ENCODE assay signal across 21 cellular contexts in genomic region chr20:35299780-35300179, GRCh38. TPM values are rescaled to one million over a fixed set of nuclear protein-coding genes. Genes with fewer than 3 reads are reported as not detected.
DNase-seq lines count a peak whose midpoint lies in the region; ATAC-seq, FAIRE-seq and TF ChIP-seq lines count a peak whose summit lies in the region.
"Had no signal": no experiment of that assay in that cellular context is flagged by ENCODE, and none has a peak within 500 bp of the region (broad histone marks: within the 10 kb centered on the region; RNA-seq: fewer than 3 reads in every experiment).

No MANE protein-coding gene starts in this region.

- no peaks in the 10 kb centered on the region for H3K27me3 Mint-ChIP-seq in CD4-positive, CD25-positive, alpha-beta regulatory T cell
- peaks cover 14% of the 10 kb centered on the region for H3K27me3 Mint-ChIP-seq in central memory CD8-positive, alpha-beta T cell
- H3K27me3 Mint-ChIP-seq in naive thymus-derived CD4-positive, alpha-beta T cell: peaks cover 0 to 8% (median 0%) of the 10 kb centered on the region in 5 donors

- H3K18ac ChIP-seq in IMR-90 (ENCODE audit: low read depth, low read length): no peak overlapping the region

- H2BK15ac ChIP-seq in IMR-90 (ENCODE audit: low read depth, low read length): no peak overlapping the region

- intact Hi-C loops in IMR-90 (cut with micrococcal nuclease): loop anchor here (5.0 kb wide), 1 partner anchor 73 kb away; no protein-coding TSS in a partner anchor
- intact Hi-C loops in naive thymus-derived CD4-positive, alpha-beta T cell (cut with micrococcal nuclease): no loop called here
- intact Hi-C loops in kidney (cut with DNase I): loop anchor here (5.0 kb wide), 1 partner anchor 143 kb away; no protein-coding TSS in a partner anchor

- CTCF ChIA-PET in IMR-90 (lab: Yijun Ruan, JAX): no interaction called here
- CTCF ChIA-PET in naive thymus-derived CD4-positive, alpha-beta T cell (lab: Charles Lee): interaction anchor here (1.0 kb wide), 1 partner anchor 10 kb away, joined by 5 read pairs; no protein-coding TSS in a partner anchor

- no peak overlapping the region for H3K56ac ChIP-seq in IMR-90 (ENCODE audit: extremely low read depth, insufficient read depth, low read length)

- H2AFZ ChIP-seq in IMR-90 (replicated peaks; ENCODE audit: low read length, poor library complexity): no peak overlapping the region

- H3K4me3 Mint-ChIP-seq in CD4-positive, CD25-positive, alpha-beta regulatory T cell: no peak overlapping the region
- no peak overlapping the region for H3K4me3 Mint-ChIP-seq in central memory CD8-positive, alpha-beta T cell
- H3K4me3 Mint-ChIP-seq in naive thymus-derived CD4-positive, alpha-beta T cell: no peak overlapping the region
- H3K4me3 Mint-ChIP-seq: CD8-positive, alpha-beta memory T cell; H9 had no signal

- H3K23ac ChIP-seq in IMR-90 (ENCODE audit: low read depth, low read length): 0 out of 2 replicates have a peak overlapping the region, but pooled peaks have one; percentile 21

- H3K27ac ChIP-seq in CD4-positive, CD25-positive, alpha-beta regulatory T cell (ENCODE audit: insufficient read depth, low read length, poor library complexity, severe bottlenecking): no peak overlapping the region
- H3K27ac ChIP-seq in IMR-90 (ENCODE audit: insufficient read depth, low read length): no peak overlapping the region
- H3K27ac ChIP-seq in naive thymus-derived CD4-positive, alpha-beta T cell (ENCODE audit: low read depth, low read length): no peak overlapping the region
- H3K27ac ChIP-seq in kidney (ENCODE audit: low read depth in 2 of 2, low read length in 2 of 2): no peak overlapping the region
- H3K27ac ChIP-seq: BLaER1 treated with 17β-estradiol and CSF1 and Interleukin-3, amounts not matched to agents 10 nM and 100 nM; Peyer's patch had no signal

- H2BK5ac ChIP-seq in IMR-90 (ENCODE audit: low read depth, low read length, poor library complexity, severe bottlenecking): no peak overlapping the region

- peaks cover 7% of the 10 kb centered on the region for H3K4me1 ChIP-seq in CD4-positive, CD25-positive, alpha-beta regulatory T cell (ENCODE audit: control insufficient read depth, insufficient read depth, low read length, poor library complexity, severe bottlenecking)
- peaks cover 29% of the 10 kb centered on the region for H3K4me1 ChIP-seq in IMR-90 (ENCODE audit: control insufficient read depth, insufficient read depth, low read length)
- H3K4me1 ChIP-seq in naive thymus-derived CD4-positive, alpha-beta T cell (ENCODE audit: control insufficient read depth in 2 of 2, insufficient read depth in 2 of 2, low read length in 2 of 2): no peaks in the 10 kb centered on the region
- peaks cover 0 to 2% of the 10 kb centered on the region in 2 donors for H3K4me1 ChIP-seq in kidney (ENCODE audit: control insufficient read depth in 1 of 2, insufficient read depth in 1 of 2, low read depth in 1 of 2, low read length in 2 of 2)

- peak overlapping the region; percentile 76; the same call in 1 of the 2 replicates for H2AK5ac ChIP-seq in IMR-90 (ENCODE audit: low read depth, low read length)

- dilution Hi-C loops in IMR-90 (cut with HindIII; ENCODE audit: low sequenced_read_pairs, unreplicated experiment): no loop called here

- 83% methylated on average over 2 of the region's 4 CpGs; no CpG with 5 or more reads in 1 of the 2 experiments for WGBS in IMR-90 (ENCODE audit: extremely low coverage in 2 of 2, insufficient read length in 1 of 2), 2 experiments

- no peak overlapping the region for H2BK120ac ChIP-seq in IMR-90 (ENCODE audit: low read depth, low read length)

- no peak for FAIRE-seq in kidney (lab: Jason Lieb, UNC)

- no peaks in the 10 kb centered on the region for H3K36me3 ChIP-seq in CD4-positive, CD25-positive, alpha-beta regulatory T cell (ENCODE audit: control insufficient read depth, insufficient read depth, low read length)
- H3K36me3 ChIP-seq in IMR-90 (ENCODE audit: control insufficient read depth, insufficient read depth, low read length) (no peaks in the 10 kb centered on the region), kidney (ENCODE audit: control insufficient read depth in 1 of 2, insufficient read depth in 2 of 2, low read length in 2 of 2) (peaks cover 0 to 2% of the 10 kb centered on the region in 2 donors)
- H3K36me3 ChIP-seq in naive thymus-derived CD4-positive, alpha-beta T cell (ENCODE audit: control insufficient read depth in 2 of 3, insufficient read depth in 3 of 3, low read length in 3 of 3): no peaks in the 10 kb centered on the region
- H3K36me3 ChIP-seq: Peyer's patch had no signal

- peak overlapping the region; percentile 27; the same call in 1 of the 2 replicates for H3K4ac ChIP-seq in IMR-90 (ENCODE audit: low read depth, low read length)

- peaks cover 4 to 10% (median 7%) of the 10 kb centered on the region in 4 donors for H3K4me1 Mint-ChIP-seq in CD4-positive, CD25-positive, alpha-beta regulatory T cell
- peaks cover 16% of the 10 kb centered on the region for H3K4me1 Mint-ChIP-seq in central memory CD8-positive, alpha-beta T cell
- peaks cover 0 to 13% (median 9%) of the 10 kb centered on the region in 7 donors for H3K4me1 Mint-ChIP-seq in naive thymus-derived CD4-positive, alpha-beta T cell

- H3K14ac ChIP-seq in IMR-90 (replicated peaks; ENCODE audit: low read depth, low read length): 0 out of 2 replicates have a peak overlapping the region, but pooled peaks have one; percentile 31

- in situ Hi-C loops in IMR-90 (cut with MboI; ENCODE audit: low sequenced_read_pairs): no loop called here

- no peak for TF ChIP-seq RAD21 in IMR-90 (IDR thresholded peaks at IDR 0.05; ENCODE audit: low read length)

- TF ChIP-seq CTCF in IMR-90 (conservative IDR thresholded peaks at IDR 0.05; ENCODE audit: low read depth, low read length): no peak
- TF ChIP-seq CTCF in kidney (IDR thresholded peaks at IDR 0.05; ENCODE audit: borderline replicate concordance, extremely low read depth, insufficient read depth): no peak

- H4K8ac ChIP-seq in IMR-90 (ENCODE audit: low read depth in 2 of 2, low read length in 2 of 2): no peak overlapping the region

- 0 out of 2 replicates have a peak overlapping the region, but pooled peaks have one; percentile 27 for H4K91ac ChIP-seq in IMR-90 (ENCODE audit: insufficient read depth, low read depth, low read length)

- H3K9me1 ChIP-seq in IMR-90 (ENCODE audit: insufficient read depth, low read length): peaks cover 22% of the 10 kb centered on the region

- H3K4me2 ChIP-seq in IMR-90 (ENCODE audit: low read depth, low read length): no peak overlapping the region

- no peaks in the 10 kb centered on the region for H3K36me3 Mint-ChIP-seq in CD4-positive, CD25-positive, alpha-beta regulatory T cell
- peaks cover 1% of the 10 kb centered on the region for H3K36me3 Mint-ChIP-seq in central memory CD8-positive, alpha-beta T cell (ENCODE audit: insufficient read depth)
- no peaks in the 10 kb centered on the region for H3K36me3 Mint-ChIP-seq in naive thymus-derived CD4-positive, alpha-beta T cell

- H3K9me3 ChIP-seq in CD4-positive, CD25-positive, alpha-beta regulatory T cell (ENCODE audit: control insufficient read depth in 2 of 2, low read length in 2 of 2): no peaks in the 10 kb centered on the region
- H3K9me3 ChIP-seq in IMR-90 (ENCODE audit: control insufficient read depth, insufficient read depth, low read length) (no peaks in the 10 kb centered on the region), kidney (ENCODE audit: control insufficient read depth in 1 of 2, low read length in 2 of 2) (no peaks in the 10 kb centered on the region)
- H3K9me3 ChIP-seq in naive thymus-derived CD4-positive, alpha-beta T cell (ENCODE audit: control insufficient read depth in 2 of 3, low read length in 3 of 3): no peaks in the 10 kb centered on the region
- H3K9me3 ChIP-seq: BLaER1 treated with 17β-estradiol and CSF1 and Interleukin-3, amounts not matched to agents 10 nM and 100 nM; Peyer's patch had no signal

- POLR2A ChIA-PET in IMR-90 (lab: Charles Lee; ENCODE audit: unreplicated experiment): no interaction called here
- POLR2A ChIA-PET in naive thymus-derived CD4-positive, alpha-beta T cell (lab: Charles Lee): no interaction called here

- BruUV-seq in IMR-90 (replicated peaks; lab: Mats Ljungman, UMichigan): no TSS peak

- H2BK20ac ChIP-seq in IMR-90 (ENCODE audit: low read depth, low read length): peak overlapping the region; percentile 48; the same call in 1 of the 2 replicates

- H3K79me1 ChIP-seq in IMR-90 (ENCODE audit: low read depth in 1 of 2, low read length in 2 of 2): peaks cover 0 to 18% of the 10 kb centered on the region in 2 experiments; a peak in 2 of 4 replicates

- H3K4me3 ChIP-seq in CD4-positive, CD25-positive, alpha-beta regulatory T cell (ENCODE audit: low read depth, low read length): no peak overlapping the region
- H3K4me3 ChIP-seq in IMR-90 (ENCODE audit: insufficient read depth, low read depth, low read length) (no peak overlapping the region), kidney (ENCODE audit: low read length in 2 of 2) (no peak overlapping the region)
- H3K4me3 ChIP-seq in naive thymus-derived CD4-positive, alpha-beta T cell (ENCODE audit: low read length): no peak overlapping the region
- H3K4me3 ChIP-seq: BLaER1 treated with 17β-estradiol and CSF1 and Interleukin-3, amounts not matched to agents 10 nM and 100 nM; Peyer's patch had no signal

- peak overlapping the region in 2 of 3 donors; percentile 80 to 86 for H3K27ac Mint-ChIP-seq in CD4-positive, CD25-positive, alpha-beta regulatory T cell
- peak overlapping the region; percentile 17 for H3K27ac Mint-ChIP-seq in central memory CD8-positive, alpha-beta T cell (ENCODE audit: low read depth)
- peak overlapping the region in 5 of 9 donors; percentile 2 to 79 (median 44) for H3K27ac Mint-ChIP-seq in naive thymus-derived CD4-positive, alpha-beta T cell
- H3K27ac Mint-ChIP-seq: H9 had no signal

- H4K20me1 ChIP-seq in IMR-90 (ENCODE audit: insufficient read depth, low read length): no peaks in the 10 kb centered on the region

- H3K9ac ChIP-seq in IMR-90 (ENCODE audit: low read depth, low read length) (no peak overlapping the region), kidney (ENCODE audit: low read length in 2 of 2) (no peak overlapping the region)

- ATAC-seq in CD4-positive, CD25-positive, alpha-beta regulatory T cell (ENCODE audit: low read depth in 2 of 2): no peak
- no peak for ATAC-seq in IMR-90 (ENCODE audit: low read depth)
- no peak for ATAC-seq in central memory CD8-positive, alpha-beta T cell (replicated peaks; ENCODE audit: extremely low read depth, poor library complexity, severe bottlenecking)
- no peak for ATAC-seq in naive thymus-derived CD4-positive, alpha-beta T cell
- no peak for ATAC-seq in GM19463 (IDR thresholded peaks at IDR 0.05; ENCODE audit: unreplicated experiment)
- ATAC-seq: Right ventricle myocardium inferior had no signal

- H3K27me3 ChIP-seq in CD4-positive, CD25-positive, alpha-beta regulatory T cell (ENCODE audit: control insufficient read depth, insufficient read depth, low read length): no peaks in the 10 kb centered on the region
- H3K27me3 ChIP-seq in IMR-90 (ENCODE audit: control insufficient read depth, insufficient read depth, low read length): no peaks in the 10 kb centered on the region; the same call in 1 of the 2 replicates
- no peaks in the 10 kb centered on the region for H3K27me3 ChIP-seq in naive thymus-derived CD4-positive, alpha-beta T cell (ENCODE audit: control insufficient read depth in 2 of 2, insufficient read depth in 2 of 2, low read length in 2 of 2)
- H3K27me3 ChIP-seq: BLaER1 treated with 17β-estradiol and CSF1 and Interleukin-3, amounts not matched to agents 10 nM and 100 nM; Peyer's patch had no signal

- no peak overlapping the region for H4K5ac ChIP-seq in IMR-90 (ENCODE audit: low read depth, low read length)

- peaks cover 0 to 3% (median 0%) of the 10 kb centered on the region in 7 donors for H3K9me3 Mint-ChIP-seq in CD4-positive, CD25-positive, alpha-beta regulatory T cell
- H3K9me3 Mint-ChIP-seq in central memory CD8-positive, alpha-beta T cell: no peaks in the 10 kb centered on the region
- peaks cover 0 to 2% (median 0%) of the 10 kb centered on the region in 11 donors for H3K9me3 Mint-ChIP-seq in naive thymus-derived CD4-positive, alpha-beta T cell
- H3K9me3 Mint-ChIP-seq: CD8-positive, alpha-beta memory T cell; H9 had no signal

- no peak for DNase-seq in CD4-positive, CD25-positive, alpha-beta regulatory T cell
- DNase-seq in IMR-90 (no peak), kidney (no peak)
- DNase-seq in central memory CD8-positive, alpha-beta T cell (ENCODE audit: low spot score in 2 of 2): no peak
- DNase-seq in naive thymus-derived CD4-positive, alpha-beta T cell: no peak
- DNase-seq in activated naive CD4-positive, alpha-beta T cell (lab: John Stamatoyannopoulos, UW): no peak
- DNase-seq: CD8-positive, alpha-beta memory T cell; DND-41; H9; MM.1S; NCI-H1092 treated with DMSO at 0.1 percent for 48 hours; NCI-H146; NCI-H2029 treated with DMSO at 0.1 percent for 48 hours; Peyer's patch had no signal

- TF ChIP-seq POLR2A in IMR-90 (IDR thresholded peaks at IDR 0.05; ENCODE audit: low read depth, low read length): no peak

- H2AK9ac ChIP-seq in IMR-90 (replicated peaks; ENCODE audit: low read depth, low read length, poor library complexity): no peak overlapping the region

RNA-seq across cellular contexts. Expression of gene FAM83C, which starts 7.6 kb away (rescaled TPM):
- total RNA-seq in CD4-positive, CD25-positive, alpha-beta regulatory T cell: not detected
- not detected for polyA plus RNA-seq in CD4-positive, CD25-positive, alpha-beta regulatory T cell
- total RNA-seq in IMR-90 (2012; rRNA removed) (not detected in 2 replicates), kidney (not detected)
- polyA plus RNA-seq in IMR-90 (2012; rRNA removed) (0.02 and 0.03 TPM in 2 replicates), kidney (ENCODE audit: insufficient read depth, low read depth, low replicate concordance) (not detected)
- polyA plus RNA-seq in IMR-90 (2012; cell fraction: cytosol; rRNA removed): 0.02 TPM in 1 of 2 replicates, not detected in the other
- 0.03 and 0.13 TPM in 2 replicates for polyA plus RNA-seq in IMR-90 (2012; cell fraction: nucleus; rRNA removed; ENCODE audit: low replicate concordance)
- total RNA-seq in naive thymus-derived CD4-positive, alpha-beta T cell: not detected
- not detected for polyA plus RNA-seq in naive thymus-derived CD4-positive, alpha-beta T cell
- total RNA-seq: CD8-positive, alpha-beta memory T cell; G401; H9; LHCN-M2; NCI-H460; Peyer's patch; Right ventricle myocardium inferior; SK-MEL-5 had no signal
- polyA plus RNA-seq: CD8-positive, alpha-beta memory T cell had no signal

RNA-seq across cellular contexts. Expression of gene EIF6, which starts 15.2 kb away (rescaled TPM):
- 52.2 TPM for total RNA-seq in CD4-positive, CD25-positive, alpha-beta regulatory T cell
- 100 to 1,000 TPM; 170 to 203 (median 185) TPM for polyA plus RNA-seq in CD4-positive, CD25-positive, alpha-beta regulatory T cell
- 215 and 227 TPM in 2 replicates for total RNA-seq in IMR-90 (2012; rRNA removed)
- polyA plus RNA-seq in IMR-90 (2012; rRNA removed): 215 and 258 TPM in 2 replicates
- polyA plus RNA-seq in IMR-90 (2012; cell fraction: cytosol; rRNA removed): 163 and 323 TPM in 2 replicates
- 385 and 588 TPM in 2 replicates for polyA plus RNA-seq in IMR-90 (2012; cell fraction: nucleus; rRNA removed; ENCODE audit: low replicate concordance)
- 100 to 1,000 TPM in 1 of 5 experiments, 10 to 100 TPM in 4; 35.4 to 117 (median 39.9) TPM for total RNA-seq in naive thymus-derived CD4-positive, alpha-beta T cell
- 100 to 1,000 TPM; 141 to 150 TPM for polyA plus RNA-seq in naive thymus-derived CD4-positive, alpha-beta T cell
- total RNA-seq in kidney: 114 TPM
- 254 TPM for polyA plus RNA-seq in kidney (ENCODE audit: insufficient read depth, low read depth, low replicate concordance)

RNA-seq across cellular contexts. Expression of gene MMP24OS, which starts 21.9 kb away (rescaled TPM):
- total RNA-seq in CD4-positive, CD25-positive, alpha-beta regulatory T cell: 50.6 TPM
- polyA plus RNA-seq in CD4-positive, CD25-positive, alpha-beta regulatory T cell: 10 to 100 TPM in 1 of 4 donors, 1 to 10 TPM in 3; 8.7 to 10.2 (median 9.3) TPM
- 5.9 and 7.2 TPM in 2 replicates for total RNA-seq in IMR-90 (2012; rRNA removed)
- polyA plus RNA-seq in IMR-90 (2012; rRNA removed): 64.9 and 67.6 TPM in 2 replicates
- 56.9 and 92.5 TPM in 2 replicates for polyA plus RNA-seq in IMR-90 (2012; cell fraction: cytosol; rRNA removed)
- polyA plus RNA-seq in IMR-90 (2012; cell fraction: nucleus; rRNA removed; ENCODE audit: low replicate concordance): 54.7 and 75.9 TPM in 2 replicates
- 10 to 100 TPM; 43.8 to 88.6 (median 69.4) TPM for total RNA-seq in naive thymus-derived CD4-positive, alpha-beta T cell
- 10 to 100 TPM; 12.3 to 14.0 TPM for polyA plus RNA-seq in naive thymus-derived CD4-positive, alpha-beta T cell
- total RNA-seq in kidney: 127 TPM
- 248 TPM for polyA plus RNA-seq in kidney (ENCODE audit: insufficient read depth, low read depth, low replicate concordance)

Comparison
In these comparisons a context has a peak if more than half of its experiments do, and no peak if none do; other contexts are left out.
1. H3K27ac Mint-ChIP-seq: peak in every context shown above with its lines; median percentile 83 in CD4-positive, CD25-positive, alpha-beta regulatory T cell; 44 in naive thymus-derived CD4-positive, alpha-beta T cell; 17 in central memory CD8-positive, alpha-beta T cell.
2. intact Hi-C loops: an anchor here in IMR-90 (5.0 kb wide) and kidney (5.0 kb wide); none called in naive thymus-derived CD4-positive, alpha-beta T cell.